In the genomic region with DNA sequence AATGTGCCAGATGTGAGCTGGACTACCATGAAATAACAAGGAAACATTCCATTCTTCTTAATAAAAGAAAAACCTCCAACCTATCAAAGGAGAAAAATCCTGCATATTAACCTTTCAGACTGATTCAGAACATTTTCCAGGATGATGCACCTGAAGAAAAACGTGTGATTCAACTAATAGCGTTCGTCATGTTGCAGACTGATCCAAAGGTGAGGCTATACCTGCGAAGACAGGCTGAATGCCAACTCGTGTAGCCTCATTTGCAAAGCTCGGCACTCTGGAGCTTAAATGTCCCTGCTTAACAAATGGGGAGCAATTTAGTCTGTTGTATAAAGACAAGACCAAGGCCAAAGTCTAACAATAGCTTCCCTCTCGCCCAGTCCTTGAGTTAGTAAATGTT, we compare ENCODE assay signal across 21 cellular contexts.
"Had no signal": no experiment of that assay in that cellular context is flagged by ENCODE, and none has a peak within 500 bp of the region (broad histone marks: within the 10 kb centered on the region; RNA-seq: fewer than 3 reads in every experiment).

No MANE protein-coding gene starts in this region.

- H3K9me3 ChIP-seq: gastroesophageal sphincter, pancreas, suprapubic skin, thyroid gland had no signal

- H3K27ac ChIP-seq: coronary artery, gastroesophageal sphincter, pancreas, suprapubic skin, thyroid gland had no signal

- H3K4me1 ChIP-seq: gastroesophageal sphincter, pancreas, suprapubic skin, thyroid gland had no signal

- H3K4me3 ChIP-seq: coronary artery, gastroesophageal sphincter, lung, pancreas, suprapubic skin, thyroid gland had no signal

- H3K36me3 ChIP-seq: gastroesophageal sphincter, pancreas, suprapubic skin, thyroid gland had no signal

- H3K27me3 ChIP-seq: gastroesophageal sphincter, pancreas, suprapubic skin, thyroid gland had no signal

- ATAC-seq: effector memory CD8-positive, alpha-beta T cell; gastroesophageal sphincter; left colon; left ventricle myocardium superior; pancreas; right cardiac atrium; stimulated activated effector memory CD8-positive, alpha-beta T cell treated with anti-CD3 and anti-CD28 coated beads, Interleukin-12 subunit alpha, Interleukin-12 subunit beta, amount 100 ng/mL, for 72 hours; stimulated activated naive CD8-positive, alpha-beta T cell treated with anti-CD3 and anti-CD28 coated beads, Interleukin-15, Interleukin-2, amounts not matched to agents 100 U/mL and 50 U/mL, for 24 hours had no signal

- FAIRE-seq: kidney, pancreas, urothelium cell line had no signal

- DNase-seq: effector memory CD8-positive, alpha-beta T cell; glutamatergic neuron; immature natural killer cell; kidney; left colon; left ventricle myocardium superior; mesendoderm; naive B cell; occipital lobe; pancreas; right cardiac atrium; stimulated activated CD4-positive, alpha-beta T cell treated with anti-CD3 and anti-CD28 coated beads, Interleukin-4, amount 100 ng/mL, for 1 hour; stimulated activated CD8-positive, alpha-beta memory T cell treated with anti-CD3 and anti-CD28 coated beads, Interleukin-4, amount 100 ng/mL, for 48 hours; stimulated activated naive CD8-positive, alpha-beta T cell treated with anti-CD3 and anti-CD28 coated beads, Interleukin-15, Interleukin-2, amounts not matched to agents 100 U/mL and 50 U/mL, for 24 hours; thyroid gland had no signal
